In the genomic region with DNA sequence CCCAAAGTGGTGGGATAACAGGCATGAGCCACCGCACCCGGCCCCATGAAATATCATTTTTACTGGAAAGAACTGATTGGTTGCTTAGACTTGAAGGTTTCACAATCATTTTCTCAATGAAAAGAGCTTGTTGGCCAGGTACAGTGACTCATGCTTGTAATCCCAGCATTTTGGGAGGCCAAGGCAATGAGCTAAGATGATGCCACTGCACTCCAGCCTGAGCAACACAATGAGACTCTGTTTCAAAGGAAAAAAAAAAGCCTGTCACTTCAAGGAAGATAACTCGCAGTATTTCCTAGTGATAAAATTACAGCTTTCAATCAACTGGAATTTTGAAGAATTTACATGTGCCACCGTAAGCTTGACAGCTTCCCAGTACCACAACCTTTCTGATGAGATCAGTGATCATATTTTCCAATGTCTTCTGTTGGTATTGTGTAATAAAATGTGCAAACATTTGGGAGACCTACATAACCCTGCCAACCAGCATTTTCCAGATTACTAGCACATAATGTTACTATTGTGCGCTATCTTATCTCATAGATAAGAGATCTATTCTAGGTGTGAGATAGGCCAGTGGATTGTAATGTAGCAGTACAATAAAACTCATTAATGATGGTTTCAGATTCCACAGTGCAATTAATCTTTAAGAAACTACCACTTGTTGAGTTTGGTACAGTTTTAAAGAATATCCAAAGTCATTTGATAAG, we compare ENCODE assay signal across 1 cellular context.
TF ChIP-seq lines count a peak whose summit lies in the region.

No MANE protein-coding gene starts in this region.

TF ChIP-seq in HEK293, 187 proteins besides CTCF, POLR2A, EP300 and RAD21 (continued from another document):
- TF ChIP-seq, protein P1, sequence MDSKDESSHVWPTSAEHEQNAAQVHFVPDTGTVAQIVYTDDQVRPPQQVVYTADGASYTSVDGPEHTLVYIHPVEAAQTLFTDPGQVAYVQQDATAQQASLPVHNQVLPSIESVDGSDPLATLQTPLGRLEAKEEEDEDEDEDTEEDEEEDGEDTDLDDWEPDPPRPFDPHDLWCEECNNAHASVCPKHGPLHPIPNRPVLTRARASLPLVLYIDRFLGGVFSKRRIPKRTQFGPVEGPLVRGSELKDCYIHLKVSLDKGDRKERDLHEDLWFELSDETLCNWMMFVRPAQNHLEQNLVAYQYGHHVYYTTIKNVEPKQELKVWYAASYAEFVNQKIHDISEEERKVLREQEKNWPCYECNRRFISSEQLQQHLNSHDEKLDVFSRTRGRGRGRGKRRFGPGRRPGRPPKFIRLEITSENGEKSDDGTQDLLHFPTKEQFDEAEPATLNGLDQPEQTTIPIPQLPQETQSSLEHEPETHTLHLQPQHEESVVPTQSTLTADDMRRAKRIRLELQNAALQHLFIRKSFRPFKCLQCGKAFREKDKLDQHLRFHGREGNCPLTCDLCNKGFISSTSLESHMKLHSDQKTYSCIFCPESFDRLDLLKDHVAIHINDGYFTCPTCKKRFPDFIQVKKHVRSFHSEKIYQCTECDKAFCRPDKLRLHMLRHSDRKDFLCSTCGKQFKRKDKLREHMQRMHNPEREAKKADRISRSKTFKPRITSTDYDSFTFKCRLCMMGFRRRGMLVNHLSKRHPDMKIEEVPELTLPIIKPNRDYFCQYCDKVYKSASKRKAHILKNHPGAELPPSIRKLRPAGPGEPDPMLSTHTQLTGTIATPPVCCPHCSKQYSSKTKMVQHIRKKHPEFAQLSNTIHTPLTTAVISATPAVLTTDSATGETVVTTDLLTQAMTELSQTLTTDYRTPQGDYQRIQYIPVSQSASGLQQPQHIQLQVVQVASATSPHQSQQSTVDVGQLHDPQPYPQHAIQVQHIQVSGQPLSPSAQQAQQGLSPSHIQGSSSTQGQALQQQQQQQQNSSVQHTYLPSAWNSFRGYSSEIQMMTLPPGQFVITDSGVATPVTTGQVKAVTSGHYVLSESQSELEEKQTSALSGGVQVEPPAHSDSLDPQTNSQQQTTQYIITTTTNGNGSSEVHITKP (tag by site-specific recombination; IDR thresholded peaks at IDR 0.05): no peak
- TF ChIP-seq, protein P2, sequence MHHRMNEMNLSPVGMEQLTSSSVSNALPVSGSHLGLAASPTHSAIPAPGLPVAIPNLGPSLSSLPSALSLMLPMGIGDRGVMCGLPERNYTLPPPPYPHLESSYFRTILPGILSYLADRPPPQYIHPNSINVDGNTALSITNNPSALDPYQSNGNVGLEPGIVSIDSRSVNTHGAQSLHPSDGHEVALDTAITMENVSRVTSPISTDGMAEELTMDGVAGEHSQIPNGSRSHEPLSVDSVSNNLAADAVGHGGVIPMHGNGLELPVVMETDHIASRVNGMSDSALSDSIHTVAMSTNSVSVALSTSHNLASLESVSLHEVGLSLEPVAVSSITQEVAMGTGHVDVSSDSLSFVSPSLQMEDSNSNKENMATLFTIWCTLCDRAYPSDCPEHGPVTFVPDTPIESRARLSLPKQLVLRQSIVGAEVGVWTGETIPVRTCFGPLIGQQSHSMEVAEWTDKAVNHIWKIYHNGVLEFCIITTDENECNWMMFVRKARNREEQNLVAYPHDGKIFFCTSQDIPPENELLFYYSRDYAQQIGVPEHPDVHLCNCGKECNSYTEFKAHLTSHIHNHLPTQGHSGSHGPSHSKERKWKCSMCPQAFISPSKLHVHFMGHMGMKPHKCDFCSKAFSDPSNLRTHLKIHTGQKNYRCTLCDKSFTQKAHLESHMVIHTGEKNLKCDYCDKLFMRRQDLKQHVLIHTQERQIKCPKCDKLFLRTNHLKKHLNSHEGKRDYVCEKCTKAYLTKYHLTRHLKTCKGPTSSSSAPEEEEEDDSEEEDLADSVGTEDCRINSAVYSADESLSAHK (tag by site-specific recombination; IDR thresholded peaks at IDR 0.05): peak; percentile 81
- TF ChIP-seq ZNF350 (tag by site-specific recombination; IDR thresholded peaks at IDR 0.05) (peak; percentile 56; the same call in 1 of the 2 replicates), SP7 (tag by site-specific recombination; IDR thresholded peaks at IDR 0.05) (peak; percentile 80), REPIN1 (tag by site-specific recombination; IDR thresholded peaks at IDR 0.05; ENCODE audit: low read depth) (no peak), SCRT1 (tag by site-specific recombination; IDR thresholded peaks at IDR 0.05; ENCODE audit: borderline replicate concordance) (peak; percentile 61; the same call in 1 of the 2 replicates), ZNF843 (tag by site-specific recombination; IDR thresholded peaks at IDR 0.05) (peak; percentile 90), ZNF366 (tag by site-specific recombination; conservative IDR thresholded peaks at IDR 0.05) (no peak), YY1 (tag by site-specific recombination; IDR thresholded peaks at IDR 0.05) (no peak), ZNF112 (tag by site-specific recombination; IDR thresholded peaks at IDR 0.05) (no peak), ZNF184 (tag by site-specific recombination; IDR thresholded peaks at IDR 0.05) (no peak)
- TF ChIP-seq, protein P3, sequence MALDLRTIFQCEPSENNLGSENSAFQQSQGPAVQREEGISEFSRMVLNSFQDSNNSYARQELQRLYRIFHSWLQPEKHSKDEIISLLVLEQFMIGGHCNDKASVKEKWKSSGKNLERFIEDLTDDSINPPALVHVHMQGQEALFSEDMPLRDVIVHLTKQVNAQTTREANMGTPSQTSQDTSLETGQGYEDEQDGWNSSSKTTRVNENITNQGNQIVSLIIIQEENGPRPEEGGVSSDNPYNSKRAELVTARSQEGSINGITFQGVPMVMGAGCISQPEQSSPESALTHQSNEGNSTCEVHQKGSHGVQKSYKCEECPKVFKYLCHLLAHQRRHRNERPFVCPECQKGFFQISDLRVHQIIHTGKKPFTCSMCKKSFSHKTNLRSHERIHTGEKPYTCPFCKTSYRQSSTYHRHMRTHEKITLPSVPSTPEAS (tag by site-specific recombination; IDR thresholded peaks at IDR 0.05): no peak
- TF ChIP-seq, protein P4, sequence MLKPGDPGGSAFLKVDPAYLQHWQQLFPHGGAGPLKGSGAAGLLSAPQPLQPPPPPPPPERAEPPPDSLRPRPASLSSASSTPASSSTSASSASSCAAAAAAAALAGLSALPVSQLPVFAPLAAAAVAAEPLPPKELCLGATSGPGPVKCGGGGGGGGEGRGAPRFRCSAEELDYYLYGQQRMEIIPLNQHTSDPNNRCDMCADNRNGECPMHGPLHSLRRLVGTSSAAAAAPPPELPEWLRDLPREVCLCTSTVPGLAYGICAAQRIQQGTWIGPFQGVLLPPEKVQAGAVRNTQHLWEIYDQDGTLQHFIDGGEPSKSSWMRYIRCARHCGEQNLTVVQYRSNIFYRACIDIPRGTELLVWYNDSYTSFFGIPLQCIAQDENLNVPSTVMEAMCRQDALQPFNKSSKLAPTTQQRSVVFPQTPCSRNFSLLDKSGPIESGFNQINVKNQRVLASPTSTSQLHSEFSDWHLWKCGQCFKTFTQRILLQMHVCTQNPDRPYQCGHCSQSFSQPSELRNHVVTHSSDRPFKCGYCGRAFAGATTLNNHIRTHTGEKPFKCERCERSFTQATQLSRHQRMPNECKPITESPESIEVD (tag by site-specific recombination; IDR thresholded peaks at IDR 0.05): peak; percentile 69
- TF ChIP-seq, protein P5, sequence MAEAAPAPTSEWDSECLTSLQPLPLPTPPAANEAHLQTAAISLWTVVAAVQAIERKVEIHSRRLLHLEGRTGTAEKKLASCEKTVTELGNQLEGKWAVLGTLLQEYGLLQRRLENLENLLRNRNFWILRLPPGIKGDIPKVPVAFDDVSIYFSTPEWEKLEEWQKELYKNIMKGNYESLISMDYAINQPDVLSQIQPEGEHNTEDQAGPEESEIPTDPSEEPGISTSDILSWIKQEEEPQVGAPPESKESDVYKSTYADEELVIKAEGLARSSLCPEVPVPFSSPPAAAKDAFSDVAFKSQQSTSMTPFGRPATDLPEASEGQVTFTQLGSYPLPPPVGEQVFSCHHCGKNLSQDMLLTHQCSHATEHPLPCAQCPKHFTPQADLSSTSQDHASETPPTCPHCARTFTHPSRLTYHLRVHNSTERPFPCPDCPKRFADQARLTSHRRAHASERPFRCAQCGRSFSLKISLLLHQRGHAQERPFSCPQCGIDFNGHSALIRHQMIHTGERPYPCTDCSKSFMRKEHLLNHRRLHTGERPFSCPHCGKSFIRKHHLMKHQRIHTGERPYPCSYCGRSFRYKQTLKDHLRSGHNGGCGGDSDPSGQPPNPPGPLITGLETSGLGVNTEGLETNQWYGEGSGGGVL (tag by site-specific recombination; IDR thresholded peaks at IDR 0.05): peak; percentile 50; the same call in 1 of the 2 replicates
- TF ChIP-seq, protein P6, sequence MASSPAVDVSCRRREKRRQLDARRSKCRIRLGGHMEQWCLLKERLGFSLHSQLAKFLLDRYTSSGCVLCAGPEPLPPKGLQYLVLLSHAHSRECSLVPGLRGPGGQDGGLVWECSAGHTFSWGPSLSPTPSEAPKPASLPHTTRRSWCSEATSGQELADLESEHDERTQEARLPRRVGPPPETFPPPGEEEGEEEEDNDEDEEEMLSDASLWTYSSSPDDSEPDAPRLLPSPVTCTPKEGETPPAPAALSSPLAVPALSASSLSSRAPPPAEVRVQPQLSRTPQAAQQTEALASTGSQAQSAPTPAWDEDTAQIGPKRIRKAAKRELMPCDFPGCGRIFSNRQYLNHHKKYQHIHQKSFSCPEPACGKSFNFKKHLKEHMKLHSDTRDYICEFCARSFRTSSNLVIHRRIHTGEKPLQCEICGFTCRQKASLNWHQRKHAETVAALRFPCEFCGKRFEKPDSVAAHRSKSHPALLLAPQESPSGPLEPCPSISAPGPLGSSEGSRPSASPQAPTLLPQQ (tag by site-specific recombination; IDR thresholded peaks at IDR 0.05): 0 out of 2 replicates have a peak, but pooled peaks have one; percentile 18
- TF ChIP-seq, protein P7, sequence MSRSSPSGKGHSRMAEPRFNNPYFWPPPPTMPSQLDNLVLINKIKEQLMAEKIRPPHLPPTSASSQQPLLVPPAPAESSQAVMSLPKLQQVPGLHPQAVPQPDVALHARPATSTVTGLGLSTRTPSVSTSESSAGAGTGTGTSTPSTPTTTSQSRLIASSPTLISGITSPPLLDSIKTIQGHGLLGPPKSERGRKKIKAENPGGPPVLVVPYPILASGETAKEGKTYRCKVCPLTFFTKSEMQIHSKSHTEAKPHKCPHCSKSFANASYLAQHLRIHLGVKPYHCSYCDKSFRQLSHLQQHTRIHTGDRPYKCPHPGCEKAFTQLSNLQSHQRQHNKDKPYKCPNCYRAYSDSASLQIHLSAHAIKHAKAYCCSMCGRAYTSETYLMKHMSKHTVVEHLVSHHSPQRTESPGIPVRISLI (tag by site-specific recombination; IDR thresholded peaks at IDR 0.05): no peak
- TF ChIP-seq, protein P8, sequence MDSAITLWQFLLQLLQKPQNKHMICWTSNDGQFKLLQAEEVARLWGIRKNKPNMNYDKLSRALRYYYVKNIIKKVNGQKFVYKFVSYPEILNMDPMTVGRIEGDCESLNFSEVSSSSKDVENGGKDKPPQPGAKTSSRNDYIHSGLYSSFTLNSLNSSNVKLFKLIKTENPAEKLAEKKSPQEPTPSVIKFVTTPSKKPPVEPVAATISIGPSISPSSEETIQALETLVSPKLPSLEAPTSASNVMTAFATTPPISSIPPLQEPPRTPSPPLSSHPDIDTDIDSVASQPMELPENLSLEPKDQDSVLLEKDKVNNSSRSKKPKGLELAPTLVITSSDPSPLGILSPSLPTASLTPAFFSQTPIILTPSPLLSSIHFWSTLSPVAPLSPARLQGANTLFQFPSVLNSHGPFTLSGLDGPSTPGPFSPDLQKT (IDR thresholded peaks at IDR 0.05; ENCODE audit: borderline replicate concordance, low read depth, low read length): no peak
